Comparison of ENCODE assay signal across 1 cellular context in genomic region chr11:74478877-74479276, GRCh38.
TF ChIP-seq lines count a peak whose summit lies in the region.

No MANE protein-coding gene starts in this region.

TF ChIP-seq in GM23338, 12 proteins besides CTCF, POLR2A, EP300 and RAD21 (continued from another document):
- TF ChIP-seq ZNF462 (CRISPR knock-in tag; IDR thresholded peaks at IDR 0.05) (no peak), JUNB (IDR thresholded peaks at IDR 0.05; ENCODE audit: unreplicated experiment) (no peak), POLR2AphosphoS5 (IDR thresholded peaks at IDR 0.05; ENCODE audit: low read depth) (no peak), EZH2 (IDR thresholded peaks at IDR 0.05; ENCODE audit: low read depth, unreplicated experiment) (no peak), ZNF114 (CRISPR knock-in tag; IDR thresholded peaks at IDR 0.05) (no peak), STAT1 (IDR thresholded peaks at IDR 0.05; ENCODE audit: unreplicated experiment) (no peak), EZH2phosphoT487 (IDR thresholded peaks at IDR 0.05; ENCODE audit: unreplicated experiment) (no peak), ZNF331 (CRISPR knock-in tag; IDR thresholded peaks at IDR 0.05; ENCODE audit: low read depth) (no peak)
- TF ChIP-seq, protein P1, sequence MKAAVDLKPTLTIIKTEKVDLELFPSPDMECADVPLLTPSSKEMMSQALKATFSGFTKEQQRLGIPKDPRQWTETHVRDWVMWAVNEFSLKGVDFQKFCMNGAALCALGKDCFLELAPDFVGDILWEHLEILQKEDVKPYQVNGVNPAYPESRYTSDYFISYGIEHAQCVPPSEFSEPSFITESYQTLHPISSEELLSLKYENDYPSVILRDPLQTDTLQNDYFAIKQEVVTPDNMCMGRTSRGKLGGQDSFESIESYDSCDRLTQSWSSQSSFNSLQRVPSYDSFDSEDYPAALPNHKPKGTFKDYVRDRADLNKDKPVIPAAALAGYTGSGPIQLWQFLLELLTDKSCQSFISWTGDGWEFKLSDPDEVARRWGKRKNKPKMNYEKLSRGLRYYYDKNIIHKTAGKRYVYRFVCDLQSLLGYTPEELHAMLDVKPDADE (IDR thresholded peaks at IDR 0.05): no peak
- TF ChIP-seq, protein P2, sequence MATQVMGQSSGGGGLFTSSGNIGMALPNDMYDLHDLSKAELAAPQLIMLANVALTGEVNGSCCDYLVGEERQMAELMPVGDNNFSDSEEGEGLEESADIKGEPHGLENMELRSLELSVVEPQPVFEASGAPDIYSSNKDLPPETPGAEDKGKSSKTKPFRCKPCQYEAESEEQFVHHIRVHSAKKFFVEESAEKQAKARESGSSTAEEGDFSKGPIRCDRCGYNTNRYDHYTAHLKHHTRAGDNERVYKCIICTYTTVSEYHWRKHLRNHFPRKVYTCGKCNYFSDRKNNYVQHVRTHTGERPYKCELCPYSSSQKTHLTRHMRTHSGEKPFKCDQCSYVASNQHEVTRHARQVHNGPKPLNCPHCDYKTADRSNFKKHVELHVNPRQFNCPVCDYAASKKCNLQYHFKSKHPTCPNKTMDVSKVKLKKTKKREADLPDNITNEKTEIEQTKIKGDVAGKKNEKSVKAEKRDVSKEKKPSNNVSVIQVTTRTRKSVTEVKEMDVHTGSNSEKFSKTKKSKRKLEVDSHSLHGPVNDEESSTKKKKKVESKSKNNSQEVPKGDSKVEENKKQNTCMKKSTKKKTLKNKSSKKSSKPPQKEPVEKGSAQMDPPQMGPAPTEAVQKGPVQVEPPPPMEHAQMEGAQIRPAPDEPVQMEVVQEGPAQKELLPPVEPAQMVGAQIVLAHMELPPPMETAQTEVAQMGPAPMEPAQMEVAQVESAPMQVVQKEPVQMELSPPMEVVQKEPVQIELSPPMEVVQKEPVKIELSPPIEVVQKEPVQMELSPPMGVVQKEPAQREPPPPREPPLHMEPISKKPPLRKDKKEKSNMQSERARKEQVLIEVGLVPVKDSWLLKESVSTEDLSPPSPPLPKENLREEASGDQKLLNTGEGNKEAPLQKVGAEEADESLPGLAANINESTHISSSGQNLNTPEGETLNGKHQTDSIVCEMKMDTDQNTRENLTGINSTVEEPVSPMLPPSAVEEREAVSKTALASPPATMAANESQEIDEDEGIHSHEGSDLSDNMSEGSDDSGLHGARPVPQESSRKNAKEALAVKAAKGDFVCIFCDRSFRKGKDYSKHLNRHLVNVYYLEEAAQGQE (IDR thresholded peaks at IDR 0.05; ENCODE audit: unreplicated experiment): no peak
